In the genomic region with DNA sequence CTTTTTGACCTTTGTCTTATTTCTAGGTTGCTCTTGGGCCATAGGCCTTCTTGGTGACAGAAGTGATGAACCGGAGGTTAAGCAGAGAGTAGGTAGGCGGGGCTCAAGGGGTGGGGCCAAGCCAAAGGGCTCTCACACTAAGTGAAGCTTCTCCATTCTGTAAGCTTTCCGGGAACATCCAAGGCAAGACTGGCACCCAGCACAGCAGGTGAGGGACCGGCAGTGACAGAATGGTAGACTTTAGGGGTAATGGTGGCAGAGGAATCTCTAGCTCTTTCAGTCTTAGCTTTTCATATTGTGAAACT, we compare ENCODE assay signal across 9 cellular contexts. TPM values are rescaled to one million over a fixed set of nuclear protein-coding genes. Genes with fewer than 3 reads are reported as not detected.
DNase-seq lines count a peak whose midpoint lies in the region; ATAC-seq, FAIRE-seq and TF ChIP-seq lines count a peak whose summit lies in the region.
"Had no signal": no experiment of that assay in that cellular context is flagged by ENCODE, and none has a peak within 500 bp of the region (broad histone marks: within the 10 kb centered on the region; RNA-seq: fewer than 3 reads in every experiment).

A gene (plus strand): TSS at position 135 of the 305 bp plus-strand sequence. CDS start 2,049 bp downstream, outside the sequence.

- no peaks in the 10 kb centered on the region for H3K36me3 Mint-ChIP-seq in Caco-2 (ENCODE audit: insufficient read depth, unreplicated experiment)

- FAIRE-seq in GM19239 (lab: Jason Lieb, UNC): peak; percentile 80

- H3K4me3 ChIP-seq in duodenal mucosa (ENCODE audit: low read depth in 1 of 2, low read length in 2 of 2): peak within 1 kb of the TSS; percentile 50 to 59
- H3K4me3 ChIP-seq in Caco-2 (ENCODE audit: low read depth, low read length): no peak within 1 kb of the TSS
- H3K4me3 ChIP-seq in osteoblast (ENCODE audit: insufficient read depth, low read length): no peak within 1 kb of the TSS
- H3K4me3 ChIP-seq in brain microvascular endothelial cell (ENCODE audit: low read depth, low read length): no peak within 1 kb of the TSS

- ATAC-seq in HG03354 (IDR thresholded peaks at IDR 0.05; ENCODE audit: poor library complexity, severe bottlenecking, unreplicated experiment) (peak; percentile 76), sciatic nerve (peak; percentile 68)

- H2AFZ ChIP-seq in osteoblast (ENCODE audit: low read length): no peak within 1 kb of the TSS

- peak within 1 kb of the TSS; percentile 37 to 48 for H3K9ac ChIP-seq in duodenal mucosa (ENCODE audit: low read depth in 1 of 2, low read length in 2 of 2)

- DNase-seq in GM19239 (ENCODE audit: insufficient read length, low spot score): no peak
- peak; percentile 39 to 64 (median 44) for DNase-seq in activated CD4-positive, CD25-positive, alpha-beta regulatory T cell (lab: John Stamatoyannopoulos, UW)
- DNase-seq in sciatic nerve (ENCODE audit: low spot score): peak; percentile 70
- DNase-seq in Caco-2: no peak
- DNase-seq in osteoblast (ENCODE audit: insufficient read length, low spot score, missing footprints): no peak
- no peak for DNase-seq in brain microvascular endothelial cell

- no peaks in the 10 kb centered on the region for H3K79me2 ChIP-seq in osteoblast (ENCODE audit: insufficient read depth, low read length)

- CTCF ChIA-PET in Caco-2 (lab: Charles Lee): interaction anchor here (0.5 to 6.9 kb wide), 7 partner anchors 28 to 85 kb away, joined by 3 to 69 read pairs (median 3); no protein-coding TSS in a partner anchor

- no peaks in the 10 kb centered on the region for H4K20me1 ChIP-seq in osteoblast (ENCODE audit: insufficient read depth, low read length)

- H3K36me3 ChIP-seq in duodenal mucosa (ENCODE audit: control insufficient read depth in 1 of 2, insufficient read depth in 2 of 2, low read length in 2 of 2): peaks cover 16 to 24% of the 10 kb centered on the region in 2 donors
- H3K36me3 ChIP-seq in Caco-2 (ENCODE audit: control insufficient read depth, insufficient read depth, low read length): no peaks in the 10 kb centered on the region
- H3K36me3 ChIP-seq in osteoblast (ENCODE audit: insufficient read depth, low read length): peaks cover 29% of the 10 kb centered on the region
- peaks cover 15% of the 10 kb centered on the region for H3K36me3 ChIP-seq in brain microvascular endothelial cell (replicated peaks)

- H3K4me1 Mint-ChIP-seq in Caco-2 (ENCODE audit: low read depth, unreplicated experiment): no peaks in the 10 kb centered on the region
- H3K4me1 Mint-ChIP-seq: nephron had no signal

- H3K4me3 Mint-ChIP-seq in Caco-2 (ENCODE audit: unreplicated experiment): no peak within 1 kb of the TSS
- H3K4me3 Mint-ChIP-seq: nephron had no signal

- BruUV-seq in Caco-2 (replicated peaks; lab: Mats Ljungman, UMichigan): no TSS peak

- H3K9me3 ChIP-seq in duodenal mucosa (ENCODE audit: control insufficient read depth in 1 of 2, low read length in 2 of 2) (no peaks in the 10 kb centered on the region), Caco-2 (no peaks in the 10 kb centered on the region), osteoblast (ENCODE audit: low read depth, low read length) (no peaks in the 10 kb centered on the region)

- H3K27me3 ChIP-seq in duodenal mucosa (ENCODE audit: control insufficient read depth in 1 of 2, insufficient read depth in 2 of 2, low read length in 2 of 2) (no peaks in the 10 kb centered on the region), Caco-2 (replicated peaks; ENCODE audit: control insufficient read depth, insufficient read depth, low read length) (no peaks in the 10 kb centered on the region), osteoblast (ENCODE audit: insufficient read depth, low read length) (no peaks in the 10 kb centered on the region), brain microvascular endothelial cell (replicated peaks) (no peaks in the 10 kb centered on the region)

- H3K4me2 ChIP-seq in osteoblast (ENCODE audit: insufficient read depth, low read length): no peak within 1 kb of the TSS

- no peak within 1 kb of the TSS for H3K27ac Mint-ChIP-seq in Caco-2 (ENCODE audit: unreplicated experiment)
- H3K27ac Mint-ChIP-seq: nephron had no signal

- intact Hi-C loops in sciatic nerve (cut with DNase I) (no loop called here), Caco-2 (cut with micrococcal nuclease; ENCODE audit: unreplicated experiment) (loop anchor here (1.0 to 5.0 kb wide), 2 partner anchors 57 to 134 kb away; no protein-coding TSS in a partner anchor)

- H3K9me3 Mint-ChIP-seq in Caco-2 (ENCODE audit: unreplicated experiment): no peaks in the 10 kb centered on the region
- H3K9me3 Mint-ChIP-seq: nephron had no signal

- no peak for TF ChIP-seq CTCF in Caco-2 (IDR thresholded peaks at IDR 0.05; ENCODE audit: insufficient read depth in 1 of 2, low read depth in 1 of 2, low read length in 1 of 2, severe bottlenecking in 1 of 2, unreplicated experiment in 1 of 2)
- no peak for TF ChIP-seq CTCF in osteoblast (IDR thresholded peaks at IDR 0.05; ENCODE audit: extremely low read depth, low read depth, low read length)
- TF ChIP-seq CTCF in brain microvascular endothelial cell (IDR thresholded peaks at IDR 0.05; ENCODE audit: low read depth, low read length, missing control alignments): no peak

- in situ Hi-C loops in brain microvascular endothelial cell (cut with HindIII; ENCODE audit: low pct_ligation_motif_present, low sequenced_read_pairs): no loop called here

- H3K27me3 Mint-ChIP-seq in Caco-2 (ENCODE audit: insufficient read depth, unreplicated experiment): no peaks in the 10 kb centered on the region

- POLR2A ChIA-PET in Caco-2 (lab: Charles Lee): no interaction called here

- H3K4me1 ChIP-seq in duodenal mucosa (ENCODE audit: control insufficient read depth in 1 of 2, insufficient read depth in 2 of 2, low read length in 2 of 2) (peaks cover 3 to 7% of the 10 kb centered on the region in 2 donors), Caco-2 (0 out of 2 replicates have a peak, but pooled peaks cover 5% of the 10 kb centered on the region), osteoblast (ENCODE audit: insufficient read depth, low read length) (no peaks in the 10 kb centered on the region)

- H3K27ac ChIP-seq in duodenal mucosa (ENCODE audit: low read depth, low read length): no peak within 1 kb of the TSS
- H3K27ac ChIP-seq in osteoblast (ENCODE audit: low read depth, low read length): no peak within 1 kb of the TSS
- H3K27ac ChIP-seq in brain microvascular endothelial cell: no peak within 1 kb of the TSS

RNA-seq across cellular contexts. Expression of the gene that starts here (rescaled TPM):
- total RNA-seq in sciatic nerve (3.9 TPM), Caco-2 (2022) (not detected in 2 replicates), osteoblast (not detected in 2 replicates)

Comparison
In these comparisons a context has a peak if more than half of its experiments do, and no peak if none do; other contexts are left out.
1. DNase-seq: peak in activated CD4-positive, CD25-positive, alpha-beta regulatory T cell (4 of 4) and sciatic nerve (single experiment); none in GM19239 (single experiment), Caco-2 (0 of 2), osteoblast (single experiment) and brain microvascular endothelial cell (single experiment).
2. H3K4me3 ChIP-seq: peak in duodenal mucosa (2 of 2); none in Caco-2 (single experiment), osteoblast (single experiment) and brain microvascular endothelial cell (single experiment).